In the genomic region with DNA sequence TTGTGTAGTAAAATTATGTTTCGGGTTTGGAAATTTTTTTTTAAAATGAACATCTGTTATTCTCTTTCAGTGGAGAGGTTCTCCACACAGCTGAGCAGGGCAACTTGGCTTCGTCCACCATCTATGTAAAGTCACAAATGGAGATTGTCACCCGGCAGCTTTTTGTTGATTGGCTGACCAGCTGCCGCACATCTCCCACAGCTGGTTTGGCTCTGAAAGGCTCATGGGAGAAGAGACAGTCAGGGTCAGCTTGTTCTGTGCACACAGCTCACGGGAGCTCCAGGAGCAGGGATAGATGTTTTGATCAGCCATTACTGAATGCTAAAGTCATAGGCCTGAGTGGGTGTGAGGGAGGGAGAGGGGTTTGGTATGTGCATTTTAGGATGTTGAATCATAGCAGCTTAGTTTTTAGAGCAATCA, we compare ENCODE assay signal across 12 cellular contexts. TPM values are rescaled to one million over a fixed set of nuclear protein-coding genes. Genes with fewer than 3 reads are reported as not detected.
DNase-seq lines count a peak whose midpoint lies in the region; FAIRE-seq and TF ChIP-seq lines count a peak whose summit lies in the region.
"Had no signal": no experiment of that assay in that cellular context is flagged by ENCODE, and none has a peak within 500 bp of the region (broad histone marks: within the 10 kb centered on the region; RNA-seq: fewer than 3 reads in every experiment).

No MANE protein-coding gene starts in this region.

- no peak overlapping the region for H3K4me3 ChIP-seq in mammary epithelial cell (replicated peaks in 1 of 3; ENCODE audit: insufficient read depth in 1 of 3, low read depth in 2 of 3, low read length in 3 of 3)
- H3K4me3 ChIP-seq in keratinocyte (ENCODE audit: control insufficient read depth in 2 of 3, extremely low read depth in 1 of 3, insufficient read depth in 2 of 3, low read depth in 1 of 3, low read length in 3 of 3): peak overlapping the region in 2 of 3 experiments; percentile 40 to 47
- H3K4me3 ChIP-seq in transverse colon: no peak overlapping the region

- no peak for FAIRE-seq in keratinocyte (lab: Jason Lieb, UNC)

- H3K4me1 Mint-ChIP-seq in activated T-helper 1 cell treated with anti-CD3 and anti-CD28 coated beads, Interleukin-12 subunit alpha, Interleukin-12 subunit beta, Interleukin-2, Interleukin-4 antibody, amounts not matched to agents 30 ng/mL and 10 ng/mL and 1 ng/mL, durations not matched to agents 14 hours and 24 hours and 36 hours (ENCODE audit: low read depth): peaks cover 25% of the 10 kb centered on the region
- H3K4me1 Mint-ChIP-seq: naive thymus-derived CD8-positive, alpha-beta T cell had no signal

- H3K4me1 ChIP-seq in mammary epithelial cell (ENCODE audit: insufficient read depth, low read length) (peaks cover 53% of the 10 kb centered on the region), keratinocyte (ENCODE audit: control insufficient read depth, extremely low read depth, insufficient read depth, low read length) (peaks cover 49% of the 10 kb centered on the region), transverse colon (peaks cover 0 to 5% (median 0%) of the 10 kb centered on the region in 4 donors)

- H2AFZ ChIP-seq in mammary epithelial cell (ENCODE audit: low read depth, low read length) (peak overlapping the region; percentile 76), keratinocyte (ENCODE audit: control insufficient read depth, low read length) (peak overlapping the region; percentile 52)

- no peak for TF ChIP-seq POLR2A in transverse colon (IDR thresholded peaks at IDR 0.05)

- no peak overlapping the region for H3K9ac ChIP-seq in mammary epithelial cell (ENCODE audit: insufficient read depth, low read length)
- peak overlapping the region; percentile 75 for H3K9ac ChIP-seq in keratinocyte (ENCODE audit: control insufficient read depth, extremely low read depth, insufficient read depth, low read length)

- no peaks in the 10 kb centered on the region for H3K27me3 Mint-ChIP-seq in activated T-helper 1 cell treated with anti-CD3 and anti-CD28 coated beads, Interleukin-12 subunit alpha, Interleukin-12 subunit beta, Interleukin-2, Interleukin-4 antibody, amounts not matched to agents 30 ng/mL and 10 ng/mL and 1 ng/mL, durations not matched to agents 14 hours and 24 hours and 36 hours (ENCODE audit: insufficient read depth)
- H3K27me3 Mint-ChIP-seq: activated CD8-positive, alpha-beta T cell treated with anti-CD3 and anti-CD28 coated beads for 36 hours had no signal

- peak; percentile 84 for DNase-seq in HT1080 (ENCODE audit: low read depth)
- DNase-seq in mammary epithelial cell: peak; percentile 64
- no peak for DNase-seq in keratinocyte (ENCODE audit: low read depth, low spot score)
- DNase-seq in transverse colon: no peak
- DNase-seq in activated T-helper 1 cell treated with anti-CD3 and anti-CD28 coated beads, Interleukin-12 subunit alpha, Interleukin-12 subunit beta, Interleukin-2, Interleukin-4 antibody, amounts not matched to agents 30 ng/mL and 10 ng/mL and 1 ng/mL, durations not matched to agents 14 hours and 24 hours and 36 hours (ENCODE audit: low spot score): no peak
- DNase-seq in HPDE6-E6E7 (ENCODE audit: extremely low spot score): no peak
- DNase-seq in SW480 (ENCODE audit: low spot score): no peak
- DNase-seq in stimulated activated CD4-positive, alpha-beta T cell treated with anti-CD3 and anti-CD28 coated beads, Interleukin-15, amount 100 ng/mL, for 24 hours: no peak
- DNase-seq: activated CD8-positive, alpha-beta T cell treated with anti-CD3 and anti-CD28 coated beads for 36 hours; DMS79 treated with DMSO at 0.1 percent for 48 hours; naive thymus-derived CD8-positive, alpha-beta T cell; SIG-M5 had no signal

- intact Hi-C loops in mammary epithelial cell (cut with micrococcal nuclease) (loop anchor here (1.0 to 2.0 kb wide), 5 partner anchors 11 to 120 kb away; no protein-coding TSS in a partner anchor), transverse colon (cut with DNase I; ENCODE audit: low total_unique reads) (no loop called here)
- intact Hi-C loops in activated T-helper 1 cell treated with anti-CD3 and anti-CD28 coated beads, Interleukin-12 subunit alpha, Interleukin-12 subunit beta, Interleukin-2, Interleukin-4 antibody, amounts not matched to agents 30 ng/mL and 10 ng/mL and 1 ng/mL, durations not matched to agents 14 hours and 24 hours and 36 hours (cut with micrococcal nuclease): no loop called here

- in situ Hi-C loops in mammary epithelial cell (cut with MboI; ENCODE audit: low sequenced_read_pairs in 2 of 2) (no loop called here), transverse colon (cut with MboI; ENCODE audit: low pct_ligation_motif_present in 1 of 4, low pct_unique_long_range_greater_than_20kb in 1 of 4, low sequenced_read_pairs in 3 of 4) (no loop called here)

- H4K20me1 ChIP-seq in mammary epithelial cell (ENCODE audit: insufficient read depth, low read length): no peaks in the 10 kb centered on the region
- H4K20me1 ChIP-seq in keratinocyte (ENCODE audit: control insufficient read depth, extremely low read depth, insufficient read depth, low read length): no peaks in the 10 kb centered on the region

- peak overlapping the region; percentile 59 for H3K4me2 ChIP-seq in mammary epithelial cell (ENCODE audit: insufficient read depth, low read depth, low read length)
- H3K4me2 ChIP-seq in keratinocyte (ENCODE audit: control insufficient read depth, extremely low read depth, insufficient read depth, low read depth, low read length): peak overlapping the region; percentile 81

- H3K27me3 ChIP-seq in mammary epithelial cell (ENCODE audit: insufficient read depth, low read length) (no peaks in the 10 kb centered on the region), keratinocyte (ENCODE audit: control insufficient read depth, extremely low read depth, insufficient read depth, low read length) (no peaks in the 10 kb centered on the region), transverse colon (no peaks in the 10 kb centered on the region)

- TF ChIP-seq CTCF in mammary epithelial cell (conservative IDR thresholded peaks at IDR 0.05 in 1 of 2, IDR thresholded peaks at IDR 0.05 in 1 of 2; ENCODE audit: extremely low read depth in 1 of 2, insufficient read depth in 1 of 2, low read depth in 1 of 2, low read length in 2 of 2) (no peak), keratinocyte (optimal IDR thresholded peaks at IDR 0.05 in 1 of 3, IDR thresholded peaks at IDR 0.05 in 1 of 3, conservative IDR thresholded peaks at IDR 0.05 in 1 of 3; ENCODE audit: extremely low read depth in 1 of 3, insufficient read depth in 2 of 3, low read length in 3 of 3) (no peak), transverse colon (IDR thresholded peaks at IDR 0.05) (no peak)

- TF ChIP-seq EP300 in transverse colon (IDR thresholded peaks at IDR 0.05; ENCODE audit: low read depth): no peak

- H3K9me1 ChIP-seq in keratinocyte (ENCODE audit: control insufficient read depth, extremely low read depth, insufficient read depth, low read length): no peaks in the 10 kb centered on the region

- no peaks in the 10 kb centered on the region for H3K36me3 ChIP-seq in mammary epithelial cell (ENCODE audit: insufficient read depth, low read length)
- no peaks in the 10 kb centered on the region for H3K36me3 ChIP-seq in keratinocyte (ENCODE audit: control insufficient read depth in 2 of 2, extremely low read depth in 1 of 2, insufficient read depth in 2 of 2, low read length in 2 of 2)
- no peaks in the 10 kb centered on the region for H3K36me3 ChIP-seq in transverse colon

- H3K9me3 ChIP-seq in mammary epithelial cell (replicated peaks; ENCODE audit: insufficient read depth, low read length) (no peaks in the 10 kb centered on the region), keratinocyte (ENCODE audit: control insufficient read depth, low read depth, low read length) (no peaks in the 10 kb centered on the region), transverse colon (no peaks in the 10 kb centered on the region)

- H3K9me3 Mint-ChIP-seq in activated T-helper 1 cell treated with anti-CD3 and anti-CD28 coated beads, Interleukin-12 subunit alpha, Interleukin-12 subunit beta, Interleukin-2, Interleukin-4 antibody, amounts not matched to agents 30 ng/mL and 10 ng/mL and 1 ng/mL, durations not matched to agents 14 hours and 24 hours and 36 hours: peaks cover 7% of the 10 kb centered on the region

- H3K4me3 Mint-ChIP-seq in activated T-helper 1 cell treated with anti-CD3 and anti-CD28 coated beads, Interleukin-12 subunit alpha, Interleukin-12 subunit beta, Interleukin-2, Interleukin-4 antibody, amounts not matched to agents 30 ng/mL and 10 ng/mL and 1 ng/mL, durations not matched to agents 14 hours and 24 hours and 36 hours: no peak overlapping the region
- H3K4me3 Mint-ChIP-seq: activated CD8-positive, alpha-beta T cell treated with anti-CD3 and anti-CD28 coated beads for 36 hours; naive thymus-derived CD8-positive, alpha-beta T cell had no signal

- no peaks in the 10 kb centered on the region for H3K79me2 ChIP-seq in mammary epithelial cell (ENCODE audit: insufficient read depth, low read length)
- no peaks in the 10 kb centered on the region for H3K79me2 ChIP-seq in keratinocyte (ENCODE audit: control insufficient read depth, insufficient read depth, low read length)

- BruUV-seq in mammary epithelial cell (replicated peaks; lab: Mats Ljungman, UMichigan): no TSS peak

- CTCF ChIA-PET in mammary epithelial cell (lab: Charles Lee; ENCODE audit: low non-redundant PET): interaction anchor here (1.0 to 1.1 kb wide), 2 partner anchors 11 to 71 kb away, joined by 4 to 13 read pairs; no protein-coding TSS in a partner anchor

- H3K27ac ChIP-seq in mammary epithelial cell (ENCODE audit: insufficient read depth, low read depth, low read length): peak overlapping the region; percentile 96
- peak overlapping the region; percentile 90 for H3K27ac ChIP-seq in keratinocyte (ENCODE audit: control insufficient read depth, insufficient read depth, low read length)
- peak overlapping the region in 3 of 4 donors; percentile 35 to 60 (median 52) for H3K27ac ChIP-seq in transverse colon

- H3K27ac Mint-ChIP-seq in activated T-helper 1 cell treated with anti-CD3 and anti-CD28 coated beads, Interleukin-12 subunit alpha, Interleukin-12 subunit beta, Interleukin-2, Interleukin-4 antibody, amounts not matched to agents 30 ng/mL and 10 ng/mL and 1 ng/mL, durations not matched to agents 14 hours and 24 hours and 36 hours: no peak overlapping the region
- H3K27ac Mint-ChIP-seq: activated CD8-positive, alpha-beta T cell treated with anti-CD3 and anti-CD28 coated beads for 36 hours; naive thymus-derived CD8-positive, alpha-beta T cell had no signal

- peaks cover 4% of the 10 kb centered on the region for H3K36me3 Mint-ChIP-seq in activated T-helper 1 cell treated with anti-CD3 and anti-CD28 coated beads, Interleukin-12 subunit alpha, Interleukin-12 subunit beta, Interleukin-2, Interleukin-4 antibody, amounts not matched to agents 30 ng/mL and 10 ng/mL and 1 ng/mL, durations not matched to agents 14 hours and 24 hours and 36 hours (ENCODE audit: low read depth)
- H3K36me3 Mint-ChIP-seq: naive thymus-derived CD8-positive, alpha-beta T cell had no signal

- dilution Hi-C loops in mammary epithelial cell (cut with HindIII; ENCODE audit: low sequenced_read_pairs) (no loop called here), keratinocyte (cut with MboI; ENCODE audit: extremely low pct_ligation_motif_present, low sequenced_read_pairs) (no loop called here)

- WGBS in mammary epithelial cell (ENCODE audit: low coverage, missing lambda C conversion rate): 67% methylated on average over 4 of the region's 5 CpGs
- WGBS in transverse colon (ENCODE audit: low coverage in 1 of 2), 2 donors: 76 to 80% methylated on average over 1 to 5 of the region's 5 CpGs

RNA-seq across cellular contexts. Expression of gene CCDC80, which starts 12.9 kb away (rescaled TPM):
- total RNA-seq in HT1080 (2014; rRNA removed; shearing (Covaris generic)): 50.9 and 52.2 TPM in 2 replicates
- 39.4 and 42.8 TPM in 2 replicates for polyA plus RNA-seq in HT1080 (2015; cell fraction: cytosol; rRNA removed)
- polyA plus RNA-seq in HT1080 (2015; cell fraction: nucleus; rRNA removed): 121 and 125 TPM in 2 replicates
- total RNA-seq in mammary epithelial cell (10 to 100 TPM; 25.9 to 56.8 TPM), transverse colon (10 to 100 TPM in 2 of 4 donors, 1 to 10 TPM in 2; 6.4 to 55.3 (median 18.4) TPM)
- polyA plus RNA-seq in mammary epithelial cell (2.0 TPM), keratinocyte (10.4 to 14.7 TPM (median 12.8 TPM) in 3 replicates)
- polyA minus RNA-seq in mammary epithelial cell (12.3 TPM), keratinocyte (8.4 to 10.0 TPM (median 9.7 TPM) in 3 replicates)
- 117 TPM for polyA plus RNA-seq in keratinocyte (2011; ENCODE audit: low read depth)
- polyA plus RNA-seq in keratinocyte (2011; cell fraction: cytosol; rRNA removed): 8.5 and 14.1 TPM in 2 replicates
- polyA plus RNA-seq in keratinocyte (2011; cell fraction: nucleus; rRNA removed): 32.3 and 35.1 TPM in 2 replicates
- 30.0 and 53.1 TPM in 2 replicates for polyA plus RNA-seq in keratinocyte (2012; ENCODE audit: low replicate concordance)
- polyA minus RNA-seq in keratinocyte (2011; cell fraction: cytosol; rRNA and poly(A)+ RNA removed): 10.9 TPM
- polyA minus RNA-seq in keratinocyte (2011; cell fraction: nucleus; rRNA and poly(A)+ RNA removed): 15.5 and 40.6 TPM in 2 replicates
- total RNA-seq in activated T-helper 1 cell treated with anti-CD3 and anti-CD28 coated beads, Interleukin-12 subunit alpha, Interleukin-12 subunit beta, Interleukin-2, Interleukin-4 antibody, amounts not matched to agents 30 ng/mL and 10 ng/mL and 1 ng/mL, durations not matched to agents 14 hours and 24 hours and 36 hours: 0.23 TPM in 1 of 2 replicates, not detected in the other
- total RNA-seq: activated CD8-positive, alpha-beta T cell treated with anti-CD3 and anti-CD28 coated beads for 36 hours; naive thymus-derived CD8-positive, alpha-beta T cell had no signal

Comparison
In these comparisons a context has a peak if more than half of its experiments do, and no peak if none do; other contexts are left out.
1. DNase-seq: peak in HT1080 (single experiment) and mammary epithelial cell (single experiment); none in keratinocyte (single experiment), transverse colon (single experiment), activated T-helper 1 cell treated with anti-CD3 and anti-CD28 coated beads, Interleukin-12 subunit alpha, Interleukin-12 subunit beta, Interleukin-2, Interleukin-4 antibody, amounts not matched to agents 30 ng/mL and 10 ng/mL and 1 ng/mL, durations not matched to agents 14 hours and 24 hours and 36 hours (single experiment), HPDE6-E6E7 (single experiment), SW480 (single experiment) and stimulated activated CD4-positive, alpha-beta T cell treated with anti-CD3 and anti-CD28 coated beads, Interleukin-15, amount 100 ng/mL, for 24 hours (single experiment).
2. H3K4me3 ChIP-seq: peak in keratinocyte (2 of 3); none in mammary epithelial cell (0 of 3) and transverse colon (0 of 4).
3. Peak in every context shown above with its lines, with median percentiles within 50 percentile points of each other: H3K27ac ChIP-seq.